ENCODE assay signal across 8 cellular contexts in genomic region chr18:43596106-43596712, GRCh38.
DNase-seq lines count a peak whose midpoint lies in the region; ATAC-seq and TF ChIP-seq lines count a peak whose summit lies in the region.

No MANE protein-coding gene starts in this region.

- no peak overlapping the region for H2AFZ ChIP-seq in neuronal stem cell (ENCODE audit: low read length)

- H3K4ac ChIP-seq in neuronal stem cell (ENCODE audit: low read length), result no peak overlapping the region

- TF ChIP-seq CTCF in AG10803 (conservative IDR thresholded peaks at IDR 0.05; ENCODE audit: low read length), result peak; percentile 63

- H3K9me3 ChIP-seq in neuronal stem cell (replicated peaks in 1 of 2; ENCODE audit: control insufficient read depth in 2 of 2, insufficient read depth in 1 of 2, low read depth in 1 of 2, low read length in 2 of 2), result no peaks in the 10 kb centered on the region

- DNase-seq in AG10803 (ENCODE audit: low read depth) (peak; percentile 30), NCI-H446 treated with DMSO at 0.1 percent for 48 hours (lab: John Stamatoyannopoulos, UW) (peak; percentile 59), dermis blood vessel endothelial cell (peak; percentile 48), neuronal stem cell (ENCODE audit: low spot score) (peak; percentile 23), COLO668 (lab: John Stamatoyannopoulos, UW; ENCODE audit: unreplicated experiment) (no peak)
- no peak for DNase-seq in stimulated activated CD4-positive, alpha-beta T cell treated with anti-CD3 and anti-CD28 coated beads, Interleukin-4, amount 100 ng/mL, for 1 hour

- no peaks in the 10 kb centered on the region for H3K79me1 ChIP-seq in neuronal stem cell (ENCODE audit: low read depth, low read length)

- H3K27me3 ChIP-seq in neuronal stem cell (ENCODE audit: control insufficient read depth in 3 of 3, insufficient read depth in 3 of 3, low read depth in 1 of 3, low read length in 3 of 3), result no peaks in the 10 kb centered on the region

- H3K4me1 ChIP-seq in neuronal stem cell (ENCODE audit: control insufficient read depth in 2 of 2, insufficient read depth in 1 of 2, low read depth in 1 of 2, low read length in 2 of 2), result no peaks in the 10 kb centered on the region

- no peak overlapping the region for H3K14ac ChIP-seq in neuronal stem cell (ENCODE audit: low read length)

- H3K18ac ChIP-seq in neuronal stem cell (ENCODE audit: low read length), result no peak overlapping the region

- H4K91ac ChIP-seq in neuronal stem cell (ENCODE audit: low read depth, low read length, poor library complexity), result no peak overlapping the region

- no peak overlapping the region for H2BK5ac ChIP-seq in neuronal stem cell (ENCODE audit: low read length)

- H3K4me3 ChIP-seq in AG10803 (ENCODE audit: low read length), result no peak overlapping the region
- no peak overlapping the region for H3K4me3 ChIP-seq in neuronal stem cell (ENCODE audit: low read length in 2 of 2)

- no peak overlapping the region for H4K8ac ChIP-seq in neuronal stem cell (ENCODE audit: low read depth, low read length)

- WGBS in neuronal stem cell (ENCODE audit: extremely low coverage in 2 of 2, insufficient read length in 2 of 2, insufficient replicate concordance in 1 of 2), 2 donors, result no CpG with 5 or more reads among the region's 3 CpGs

- no peak overlapping the region for H3K9ac ChIP-seq in neuronal stem cell (ENCODE audit: low read depth, low read length, poor library complexity)

- H3K27ac ChIP-seq in neuronal stem cell (replicated peaks; ENCODE audit: low read length), result no peak overlapping the region

- H3K23ac ChIP-seq in neuronal stem cell (ENCODE audit: low read depth, low read length, poor library complexity), result no peak overlapping the region

- H2BK120ac ChIP-seq in neuronal stem cell (ENCODE audit: low read depth, low read length), result no peak overlapping the region

- no peak overlapping the region for H3K4me2 ChIP-seq in neuronal stem cell (ENCODE audit: insufficient read depth, low read length, poor library complexity, severe bottlenecking)

- peak; percentile 80 for ATAC-seq in GM18909 (IDR thresholded peaks at IDR 0.05; ENCODE audit: poor library complexity, unreplicated experiment)
- peak; percentile 76 for ATAC-seq in HG03196 (IDR thresholded peaks at IDR 0.05; ENCODE audit: unreplicated experiment)

- no peak overlapping the region for H2AK5ac ChIP-seq in neuronal stem cell (ENCODE audit: low read depth, low read length)

- no peak overlapping the region for H2BK15ac ChIP-seq in neuronal stem cell (ENCODE audit: low read length)

- no peaks in the 10 kb centered on the region for H3K36me3 ChIP-seq in neuronal stem cell (replicated peaks in 1 of 2; ENCODE audit: control insufficient read depth in 2 of 2, insufficient read depth in 2 of 2, low read length in 2 of 2)

- no peak overlapping the region for H2BK12ac ChIP-seq in neuronal stem cell (ENCODE audit: low read length)

Comparison
In these comparisons a context has a peak if more than half of its experiments do, and no peak if none do; other contexts are left out.
1. DNase-seq: peak in AG10803 (single experiment), NCI-H446 treated with DMSO at 0.1 percent for 48 hours (single experiment), dermis blood vessel endothelial cell (single experiment) and neuronal stem cell (single experiment); none in stimulated activated CD4-positive, alpha-beta T cell treated with anti-CD3 and anti-CD28 coated beads, Interleukin-4, amount 100 ng/mL, for 1 hour (single experiment) and COLO668 (single experiment).